ENCODE assay signal across 1 cellular context in the genomic region with DNA sequence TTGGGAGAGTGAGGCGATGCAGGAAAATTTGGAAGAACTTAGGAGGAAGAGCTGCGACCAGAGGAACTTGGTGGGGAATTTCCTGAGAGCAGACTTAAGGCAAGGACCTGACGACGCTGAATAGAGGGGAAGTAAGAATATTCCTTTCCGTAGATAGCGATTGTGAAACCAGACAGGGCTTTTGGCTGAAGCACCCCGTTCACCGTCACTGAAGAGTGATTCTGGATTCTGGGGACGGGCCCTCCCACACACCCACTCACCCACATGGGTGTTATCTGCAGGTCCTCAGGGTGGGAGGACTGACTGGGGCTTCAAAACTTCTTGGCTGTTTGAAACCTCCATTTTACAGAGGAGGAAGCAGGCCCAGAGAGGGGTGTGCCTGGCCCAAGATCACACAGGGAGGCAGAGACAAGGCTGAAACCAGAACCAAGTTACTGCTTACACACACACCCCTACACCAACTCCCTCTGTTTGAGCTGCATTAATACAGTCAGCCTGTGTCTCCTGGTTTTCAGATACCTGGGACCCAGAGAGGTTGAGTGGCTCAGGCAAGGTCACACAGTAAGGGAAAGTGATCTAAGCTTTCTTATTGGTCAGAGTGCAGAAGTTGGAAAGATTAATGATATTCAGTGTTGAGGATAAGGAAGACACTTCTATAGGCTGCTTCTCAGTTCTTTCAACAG.
A peak's percentile ranks its signal among the peaks of the same experiment; 100 is the strongest.
TF ChIP-seq lines count a peak whose summit lies in the region.

No MANE protein-coding gene starts in this region.

TF ChIP-seq in K562, 482 proteins besides CTCF, POLR2A, EP300 and RAD21 (continued from another document and continues in another):
- TF ChIP-seq, protein P1, sequence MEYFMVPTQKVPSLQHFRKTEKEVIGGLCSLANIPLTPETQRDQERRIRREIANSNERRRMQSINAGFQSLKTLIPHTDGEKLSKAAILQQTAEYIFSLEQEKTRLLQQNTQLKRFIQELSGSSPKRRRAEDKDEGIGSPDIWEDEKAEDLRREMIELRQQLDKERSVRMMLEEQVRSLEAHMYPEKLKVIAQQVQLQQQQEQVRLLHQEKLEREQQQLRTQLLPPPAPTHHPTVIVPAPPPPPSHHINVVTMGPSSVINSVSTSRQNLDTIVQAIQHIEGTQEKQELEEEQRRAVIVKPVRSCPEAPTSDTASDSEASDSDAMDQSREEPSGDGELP (CRISPR knock-in tag; IDR thresholded peaks at IDR 0.05; ENCODE audit: borderline replicate concordance): peak; percentile 89
- TF ChIP-seq ZBTB2 (IDR thresholded peaks at IDR 0.05) (peak; percentile 37; the same call in 1 of the 2 replicates), ZNF449 (CRISPR knock-in tag; IDR thresholded peaks at IDR 0.05) (no peak), ZNF324 (CRISPR knock-in tag; IDR thresholded peaks at IDR 0.05) (no peak), ZNF431 (CRISPR knock-in tag; IDR thresholded peaks at IDR 0.05) (0 out of 2 replicates have a peak, but pooled peaks have one; percentile 20), CBX1 (IDR thresholded peaks at IDR 0.05; ENCODE audit: low read depth) (peak; percentile 96), BMI1 (IDR thresholded peaks at IDR 0.05; ENCODE audit: low read length) (no peak), CTBP1 (IDR thresholded peaks at IDR 0.05; ENCODE audit: borderline replicate concordance) (peak; percentile 38; the same call in 1 of the 2 replicates), KLF1 (tag; IDR thresholded peaks at IDR 0.05) (no peak), ZBTB12 (CRISPR knock-in tag; IDR thresholded peaks at IDR 0.05) (no peak), MTA2 (IDR thresholded peaks at IDR 0.05; ENCODE audit: low read depth) (no peak), ASH1L (IDR thresholded peaks at IDR 0.05; ENCODE audit: borderline replicate concordance, low read depth, partially characterized antibody) (no peak), ARID3A (IDR thresholded peaks at IDR 0.05; ENCODE audit: borderline replicate concordance, low read depth, low read length) (no peak), SLC30A9 (CRISPR knock-in tag; IDR thresholded peaks at IDR 0.05) (no peak), FOXM1 (IDR thresholded peaks at IDR 0.05; ENCODE audit: low read depth) (no peak; the same call in 1 of the 2 replicates), FOXM1 (CRISPR knock-in tag; IDR thresholded peaks at IDR 0.05; ENCODE audit: low read depth) (no peak), TFE3 (CRISPR knock-in tag; IDR thresholded peaks at IDR 0.05) (no peak), JUNB (CRISPR knock-in tag; conservative IDR thresholded peaks at IDR 0.05) (no peak), SP2 (IDR thresholded peaks at IDR 0.05; ENCODE audit: extremely low read depth, low read depth, low read length, poor library complexity, severe bottlenecking) (no peak), NCOR1 (IDR thresholded peaks at IDR 0.05) (peak; percentile 72), POU5F1 (IDR thresholded peaks at IDR 0.05; ENCODE audit: borderline replicate concordance, low read depth, low read length, partially characterized antibody) (no peak), THAP12 (CRISPR knock-in tag; IDR thresholded peaks at IDR 0.05) (no peak), BCL6 (CRISPR knock-in tag; IDR thresholded peaks at IDR 0.05) (no peak)
- TF ChIP-seq, protein P2, sequence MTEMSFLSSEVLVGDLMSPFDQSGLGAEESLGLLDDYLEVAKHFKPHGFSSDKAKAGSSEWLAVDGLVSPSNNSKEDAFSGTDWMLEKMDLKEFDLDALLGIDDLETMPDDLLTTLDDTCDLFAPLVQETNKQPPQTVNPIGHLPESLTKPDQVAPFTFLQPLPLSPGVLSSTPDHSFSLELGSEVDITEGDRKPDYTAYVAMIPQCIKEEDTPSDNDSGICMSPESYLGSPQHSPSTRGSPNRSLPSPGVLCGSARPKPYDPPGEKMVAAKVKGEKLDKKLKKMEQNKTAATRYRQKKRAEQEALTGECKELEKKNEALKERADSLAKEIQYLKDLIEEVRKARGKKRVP (CRISPR knock-in tag; IDR thresholded peaks at IDR 0.05): no peak
- TF ChIP-seq, protein P3, sequence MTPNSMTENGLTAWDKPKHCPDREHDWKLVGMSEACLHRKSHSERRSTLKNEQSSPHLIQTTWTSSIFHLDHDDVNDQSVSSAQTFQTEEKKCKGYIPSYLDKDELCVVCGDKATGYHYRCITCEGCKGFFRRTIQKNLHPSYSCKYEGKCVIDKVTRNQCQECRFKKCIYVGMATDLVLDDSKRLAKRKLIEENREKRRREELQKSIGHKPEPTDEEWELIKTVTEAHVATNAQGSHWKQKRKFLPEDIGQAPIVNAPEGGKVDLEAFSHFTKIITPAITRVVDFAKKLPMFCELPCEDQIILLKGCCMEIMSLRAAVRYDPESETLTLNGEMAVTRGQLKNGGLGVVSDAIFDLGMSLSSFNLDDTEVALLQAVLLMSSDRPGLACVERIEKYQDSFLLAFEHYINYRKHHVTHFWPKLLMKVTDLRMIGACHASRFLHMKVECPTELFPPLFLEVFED (CRISPR knock-in tag; conservative IDR thresholded peaks at IDR 0.05): no peak
